ENCODE assay signal across 26 cellular contexts in the genomic region with DNA sequence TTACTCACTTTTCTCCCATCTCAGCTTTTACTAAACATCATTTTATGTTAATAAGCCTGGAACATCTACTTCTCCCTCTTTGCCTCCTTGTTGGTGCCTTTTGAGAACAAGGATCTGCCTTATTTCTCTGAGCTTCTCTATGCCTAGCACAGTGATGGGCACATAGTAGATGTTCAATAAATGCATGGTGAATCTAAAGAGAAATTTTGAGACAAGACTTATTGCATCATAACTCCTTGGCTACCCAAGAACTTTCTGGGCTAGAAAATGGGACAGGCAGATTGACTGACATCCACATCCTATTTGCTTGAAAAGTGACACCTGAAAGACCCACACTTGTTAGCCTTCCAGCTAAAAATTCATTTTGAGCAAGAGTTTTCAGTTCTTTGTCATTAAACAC.
DNase-seq lines count a peak whose midpoint lies in the region; ATAC-seq, FAIRE-seq and TF ChIP-seq lines count a peak whose summit lies in the region.
"Had no signal": no experiment of that assay in that cellular context is flagged by ENCODE, and none has a peak within 500 bp of the region (broad histone marks: within the 10 kb centered on the region; RNA-seq: fewer than 3 reads in every experiment).

No MANE protein-coding gene starts in this region.

- no peaks in the 10 kb centered on the region for H3K79me1 ChIP-seq in IMR-90 (ENCODE audit: low read depth in 1 of 2, low read length in 2 of 2)

- no peak overlapping the region for H3K9ac ChIP-seq in HepG2 (ENCODE audit: insufficient read depth, low read depth, low read length)
- H3K9ac ChIP-seq in IMR-90 (ENCODE audit: low read depth, low read length), result no peak overlapping the region
- H3K9ac ChIP-seq: BLaER1 had no signal

- BruUV-seq in HepG2 (replicated peaks; lab: Mats Ljungman, UMichigan) (no TSS peak), IMR-90 (replicated peaks; lab: Mats Ljungman, UMichigan) (no TSS peak)

- no peak overlapping the region for H3K4ac ChIP-seq in IMR-90 (ENCODE audit: low read depth, low read length)

- H2AFZ ChIP-seq in HepG2 (ENCODE audit: low read length) (no peak overlapping the region), IMR-90 (replicated peaks; ENCODE audit: low read length, poor library complexity) (no peak overlapping the region)

- TF ChIP-seq EP300 in HepG2 (IDR thresholded peaks at IDR 0.05; ENCODE audit: low read depth in 2 of 2, low read length in 2 of 2) (no peak), HepG2 (CRISPR knock-in tag; IDR thresholded peaks at IDR 0.05; ENCODE audit: borderline replicate concordance) (no peak)

- no peaks in the 10 kb centered on the region for H3K4me1 ChIP-seq in HepG2 (ENCODE audit: insufficient read depth, low read length)
- no peaks in the 10 kb centered on the region for H3K4me1 ChIP-seq in right lobe of liver
- no peaks in the 10 kb centered on the region for H3K4me1 ChIP-seq in HEK293 (ENCODE audit: control insufficient read depth, insufficient read depth, low read length)
- no peaks in the 10 kb centered on the region for H3K4me1 ChIP-seq in IMR-90 (ENCODE audit: control insufficient read depth, insufficient read depth, low read length)
- H3K4me1 ChIP-seq in ascending aorta, result peaks cover 0 to 4% of the 10 kb centered on the region in 2 donors
- H3K4me1 ChIP-seq: BE2C, BLaER1 had no signal

- POLR2A ChIA-PET in HepG2 (lab: Yijun Ruan, JAX), result no interaction called here
- POLR2A ChIA-PET in HEK293 (lab: Yijun Ruan, JAX), result no interaction called here
- POLR2A ChIA-PET in IMR-90 (lab: Charles Lee; ENCODE audit: unreplicated experiment), result no interaction called here

- H3K18ac ChIP-seq in IMR-90 (ENCODE audit: low read depth, low read length), result no peak overlapping the region

- TF ChIP-seq RAD21 in HepG2 (CRISPR knock-in tag; IDR thresholded peaks at IDR 0.05) (no peak), IMR-90 (IDR thresholded peaks at IDR 0.05; ENCODE audit: low read length) (no peak)

- H3K23ac ChIP-seq in IMR-90 (ENCODE audit: low read depth, low read length), result no peak overlapping the region

- no peak overlapping the region for H2BK5ac ChIP-seq in IMR-90 (ENCODE audit: low read depth, low read length, poor library complexity, severe bottlenecking)

- H3K27ac ChIP-seq in HepG2 (ENCODE audit: extremely low read length, insufficient read depth, low read length), result no peak overlapping the region
- H3K27ac ChIP-seq in right lobe of liver, result no peak overlapping the region
- no peak overlapping the region for H3K27ac ChIP-seq in HEK293 (ENCODE audit: extremely low read depth, low read depth, low read length)
- H3K27ac ChIP-seq in IMR-90 (ENCODE audit: insufficient read depth, low read length), result no peak overlapping the region
- no peak overlapping the region for H3K27ac ChIP-seq in ascending aorta
- H3K27ac ChIP-seq: BLaER1 had no signal

- in situ Hi-C loops in HepG2 (cut with HindIII; ENCODE audit: extremely low pct_ligation_motif_present, low pct_unique_long_range_greater_than_20kb) (no loop called here), IMR-90 (cut with MboI; ENCODE audit: low sequenced_read_pairs) (no loop called here)

- DNase-seq in HepG2 (ENCODE audit: low spot score), result no peak
- no peak for DNase-seq in right lobe of liver
- DNase-seq in IMR-90, result no peak
- no peak for DNase-seq in dermis blood vessel endothelial cell
- DNase-seq in ascending aorta (ENCODE audit: low spot score in 2 of 2), result no peak
- DNase-seq: 8988T; ACHN; BE2C; CD4-positive, alpha-beta memory T cell; CD4-positive, CD25-positive, alpha-beta regulatory T cell; CD8-positive, alpha-beta memory T cell; COR-L47; DMS 273 treated with DMSO at 0.1 percent for 48 hours; DMS153; DMS53; DMS79; DND-41; EL; GDM1 had no signal

- dilution Hi-C loops in IMR-90 (cut with HindIII; ENCODE audit: low sequenced_read_pairs, unreplicated experiment), result no loop called here

- no peak overlapping the region for H2BK15ac ChIP-seq in IMR-90 (ENCODE audit: low read depth, low read length)

- H2AK5ac ChIP-seq in IMR-90 (ENCODE audit: low read depth, low read length), result no peak overlapping the region

- H2AK9ac ChIP-seq in IMR-90 (replicated peaks; ENCODE audit: low read depth, low read length, poor library complexity), result no peak overlapping the region

- H3K9me3 ChIP-seq in HepG2 (ENCODE audit: low read length), result no peaks in the 10 kb centered on the region
- H3K9me3 ChIP-seq in right lobe of liver, result no peaks in the 10 kb centered on the region
- no peaks in the 10 kb centered on the region for H3K9me3 ChIP-seq in HEK293 (ENCODE audit: control insufficient read depth, insufficient read depth, low read depth, low read length)
- no peaks in the 10 kb centered on the region for H3K9me3 ChIP-seq in IMR-90 (ENCODE audit: control insufficient read depth, insufficient read depth, low read length)
- H3K9me3 ChIP-seq in ascending aorta, result no peaks in the 10 kb centered on the region
- H3K9me3 ChIP-seq: BE2C, BLaER1 had no signal

- H4K20me1 ChIP-seq in HepG2 (ENCODE audit: insufficient read depth, low read length) (no peaks in the 10 kb centered on the region), IMR-90 (ENCODE audit: insufficient read depth, low read length) (no peaks in the 10 kb centered on the region)

- CTCF ChIA-PET in HepG2 (lab: Yijun Ruan, JAX; ENCODE audit: low intra/inter-chr PET ratio, low total read pairs), result no interaction called here
- CTCF ChIA-PET in HEK293 (lab: Yijun Ruan, JAX), result no interaction called here
- CTCF ChIA-PET in IMR-90 (lab: Yijun Ruan, JAX), result interaction anchor here (0.6 kb wide), 1 partner anchor 486 kb away, joined by 3 read pairs; no protein-coding TSS in a partner anchor

- H3K4me2 ChIP-seq in HepG2 (ENCODE audit: low read depth, low read length), result no peak overlapping the region
- H3K4me2 ChIP-seq in IMR-90 (ENCODE audit: low read depth, low read length), result no peak overlapping the region
- H3K4me2 ChIP-seq: BLaER1 had no signal

- H3K79me2 ChIP-seq in HepG2 (ENCODE audit: insufficient read depth, low read length), result no peaks in the 10 kb centered on the region

- intact Hi-C loops in HepG2 (cut with micrococcal nuclease; ENCODE audit: unreplicated experiment) (no loop called here), right lobe of liver (cut with DNase I) (no loop called here), IMR-90 (cut with micrococcal nuclease) (no loop called here), ascending aorta (cut with DNase I) (loop anchor here (5.0 kb wide), 1 partner anchor 43 kb away; no protein-coding TSS in a partner anchor)

- no peak overlapping the region for H4K8ac ChIP-seq in IMR-90 (ENCODE audit: low read depth in 2 of 2, low read length in 2 of 2)

- no peak overlapping the region for H2BK20ac ChIP-seq in IMR-90 (ENCODE audit: low read depth, low read length)

- ATAC-seq in HepG2 (no peak), right lobe of liver (no peak), IMR-90 (ENCODE audit: low read depth) (no peak), HG02759 (IDR thresholded peaks at IDR 0.05; ENCODE audit: unreplicated experiment) (no peak)
- ATAC-seq: GM12878 had no signal

- H3K9me1 ChIP-seq in IMR-90 (ENCODE audit: insufficient read depth, low read length), result no peaks in the 10 kb centered on the region

- no peak overlapping the region for H3K14ac ChIP-seq in IMR-90 (replicated peaks; ENCODE audit: low read depth, low read length)

- no peak for TF ChIP-seq CTCF in HepG2 (CRISPR knock-in tag; IDR thresholded peaks at IDR 0.05)
- TF ChIP-seq CTCF in right lobe of liver (IDR thresholded peaks at IDR 0.05), result no peak
- TF ChIP-seq CTCF in HEK293 (tag by site-specific recombination; IDR thresholded peaks at IDR 0.05), result no peak
- no peak for TF ChIP-seq CTCF in IMR-90 (conservative IDR thresholded peaks at IDR 0.05; ENCODE audit: low read depth, low read length)
- TF ChIP-seq CTCF in ascending aorta (IDR thresholded peaks at IDR 0.05), result no peak

- no peak overlapping the region for H3K4me3 ChIP-seq in HepG2 (replicated peaks in 1 of 3; ENCODE audit: insufficient read depth in 1 of 3, low read depth in 2 of 3, low read length in 3 of 3)
- H3K4me3 ChIP-seq in right lobe of liver, result no peak overlapping the region
- H3K4me3 ChIP-seq in HEK293 (ENCODE audit: low read depth, low read length), result no peak overlapping the region
- no peak overlapping the region for H3K4me3 ChIP-seq in IMR-90 (ENCODE audit: insufficient read depth, low read depth, low read length)
- H3K4me3 ChIP-seq in ascending aorta, result no peak overlapping the region
- H3K4me3 ChIP-seq: BLaER1, GM12878 had no signal

- no peak overlapping the region for H4K5ac ChIP-seq in IMR-90 (ENCODE audit: low read depth, low read length)

- H3K27me3 ChIP-seq in HepG2 (ENCODE audit: control insufficient read depth in 1 of 2, insufficient read depth in 2 of 2, low read length in 2 of 2), result no peaks in the 10 kb centered on the region; a peak in 1 of 5 replicates
- H3K27me3 ChIP-seq in right lobe of liver, result no peaks in the 10 kb centered on the region
- H3K27me3 ChIP-seq in IMR-90 (ENCODE audit: control insufficient read depth, insufficient read depth, low read length), result peaks cover 1% of the 10 kb centered on the region
- no peaks in the 10 kb centered on the region for H3K27me3 ChIP-seq in ascending aorta
- H3K27me3 ChIP-seq: BE2C had no signal

- TF ChIP-seq POLR2A in HepG2 (IDR thresholded peaks at IDR 0.05; ENCODE audit: insufficient read depth in 1 of 2, low read depth in 2 of 2, low read length in 2 of 2) (no peak), right lobe of liver (IDR thresholded peaks at IDR 0.05) (no peak), IMR-90 (IDR thresholded peaks at IDR 0.05; ENCODE audit: low read depth, low read length) (no peak)

- no peaks in the 10 kb centered on the region for H3K36me3 ChIP-seq in HepG2 (replicated peaks in 1 of 2; ENCODE audit: control insufficient read depth in 1 of 2, insufficient read depth in 2 of 2, low read length in 2 of 2)
- no peaks in the 10 kb centered on the region for H3K36me3 ChIP-seq in right lobe of liver
- peaks cover 3 to 12% of the 10 kb centered on the region in 2 experiments; a peak in 1 of 3 replicates for H3K36me3 ChIP-seq in HEK293 (ENCODE audit: control insufficient read depth in 2 of 2, insufficient read depth in 1 of 2, low read length in 2 of 2)
- no peaks in the 10 kb centered on the region for H3K36me3 ChIP-seq in IMR-90 (ENCODE audit: control insufficient read depth, insufficient read depth, low read length)
- H3K36me3 ChIP-seq in ascending aorta, result no peaks in the 10 kb centered on the region
- H3K36me3 ChIP-seq: BE2C, BLaER1 had no signal

- H3K56ac ChIP-seq in IMR-90 (ENCODE audit: extremely low read depth, insufficient read depth, low read length), result no peak overlapping the region

- no peak overlapping the region for H4K91ac ChIP-seq in IMR-90 (ENCODE audit: insufficient read depth, low read depth, low read length)

- H2BK120ac ChIP-seq in IMR-90 (ENCODE audit: low read depth, low read length), result no peak overlapping the region

- no peak for FAIRE-seq in HepG2 (lab: Jason Lieb, UNC)
- FAIRE-seq: A204.1, GM12878, GM12892, GM18507 had no signal

TF ChIP-seq in HepG2, 621 proteins besides CTCF, POLR2A, EP300 and RAD21 (continues in another document):
- TF ChIP-seq CEBPB (IDR thresholded peaks at IDR 0.05; ENCODE audit: borderline replicate concordance, low read depth, low read length), result peak; percentile 27; the same call in 1 of the 2 replicates

TF ChIP-seq in IMR-90, 13 proteins besides CTCF, POLR2A, EP300 and RAD21:
- peak; percentile 67 for TF ChIP-seq CEBPB (IDR thresholded peaks at IDR 0.05; ENCODE audit: low read depth, low read length)
- no peak for TF ChIP-seq NFE2L2 (IDR thresholded peaks at IDR 0.05; ENCODE audit: low read depth, low read length)
